Comparison of ENCODE assay signal across 22 cellular contexts in the genomic region with DNA sequence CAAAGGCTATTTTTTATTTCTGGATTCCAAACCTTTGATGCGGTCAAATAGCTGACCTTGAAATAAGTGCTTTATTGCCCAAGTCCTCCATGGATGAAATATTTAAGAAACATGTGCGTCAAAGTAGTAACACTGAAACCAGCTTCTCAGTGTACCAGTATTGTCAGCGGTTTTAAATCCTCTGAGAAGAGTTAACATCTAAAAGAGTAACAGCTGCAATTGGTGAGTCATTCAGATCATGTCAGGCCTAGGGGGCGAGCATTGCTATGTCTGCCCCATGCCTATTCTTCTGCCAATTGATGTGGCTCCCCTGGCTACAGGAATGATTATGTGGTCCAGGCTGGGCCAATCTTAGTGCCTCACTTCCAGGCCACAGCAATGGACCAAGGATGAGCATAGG.
DNase-seq lines count a peak whose midpoint lies in the region; ATAC-seq, FAIRE-seq and TF ChIP-seq lines count a peak whose summit lies in the region.
"Had no signal": no experiment of that assay in that cellular context is flagged by ENCODE, and none has a peak within 500 bp of the region (broad histone marks: within the 10 kb centered on the region; RNA-seq: fewer than 3 reads in every experiment).

No MANE protein-coding gene starts in this region.

- H3K27ac ChIP-seq in astrocyte (ENCODE audit: low read depth, low read length) (no peak overlapping the region), suprapubic skin (no peak overlapping the region)
- H3K27ac ChIP-seq: dorsolateral prefrontal cortex, heart right ventricle, parathyroid adenoma had no signal

- no peak for TF ChIP-seq CTCF in astrocyte (IDR thresholded peaks at IDR 0.05; ENCODE audit: insufficient read depth, low read depth, low read length)
- no peak for TF ChIP-seq CTCF in fibroblast of villous mesenchyme (IDR thresholded peaks at IDR 0.05; ENCODE audit: insufficient read depth, low read depth, low read length)
- TF ChIP-seq CTCF in suprapubic skin (IDR thresholded peaks at IDR 0.05), result no peak

- ATAC-seq in GM21717 (IDR thresholded peaks at IDR 0.05; ENCODE audit: unreplicated experiment) (no peak), HG02642 (IDR thresholded peaks at IDR 0.05; ENCODE audit: poor library complexity, unreplicated experiment) (no peak), HG03135 (IDR thresholded peaks at IDR 0.05; ENCODE audit: unreplicated experiment) (no peak)
- ATAC-seq: activated naive CD4-positive, alpha-beta T cell treated with anti-CD3 and anti-CD28 coated beads, Interleukin-2, amount 50 U/mL, for 72 hours; heart right ventricle had no signal

- no peaks in the 10 kb centered on the region for H3K9me3 ChIP-seq in astrocyte (ENCODE audit: insufficient read depth, low read depth, low read length)
- H3K9me3 ChIP-seq in suprapubic skin, result no peaks in the 10 kb centered on the region
- H3K9me3 ChIP-seq: heart right ventricle had no signal

- no peak overlapping the region for H3K27ac Mint-ChIP-seq in astrocyte (ENCODE audit: unreplicated experiment)
- H3K27ac Mint-ChIP-seq: activated naive CD4-positive, alpha-beta T cell treated with anti-CD3 and anti-CD28 coated beads, Interleukin-2, amount 50 U/mL, for 72 hours; naive B cell; stimulated activated naive CD8-positive, alpha-beta T cell treated with anti-CD3 and anti-CD28 coated beads, Interleukin-15, Interleukin-2, amounts not matched to agents 100 ng/mL and 50 ng/mL, for 24 hours had no signal

- no peak overlapping the region for H2AFZ ChIP-seq in astrocyte (ENCODE audit: low read depth, low read length)
- H2AFZ ChIP-seq: parathyroid adenoma had no signal

- no peaks in the 10 kb centered on the region for H4K20me1 ChIP-seq in astrocyte (ENCODE audit: insufficient read depth, low read length)

- no peak for TF ChIP-seq POLR2A in suprapubic skin (IDR thresholded peaks at IDR 0.05)

- peaks cover 9% of the 10 kb centered on the region for H3K4me1 Mint-ChIP-seq in astrocyte (ENCODE audit: low read depth, unreplicated experiment)
- H3K4me1 Mint-ChIP-seq: naive B cell had no signal

- H3K27me3 ChIP-seq in astrocyte (ENCODE audit: insufficient read depth, low read length), result no peaks in the 10 kb centered on the region
- no peaks in the 10 kb centered on the region for H3K27me3 ChIP-seq in suprapubic skin
- H3K27me3 ChIP-seq: dorsolateral prefrontal cortex, heart right ventricle had no signal

- H3K4me2 ChIP-seq in astrocyte (ENCODE audit: low read length), result no peak overlapping the region

- DNase-seq in HT1080 (ENCODE audit: low read depth), result peak; percentile 28
- DNase-seq in astrocyte (ENCODE audit: low read depth), result peak; percentile 63
- DNase-seq in fibroblast of villous mesenchyme (ENCODE audit: low read depth), result peak; percentile 75
- DNase-seq in suprapubic skin (ENCODE audit: low spot score in 2 of 2), result no peak
- DNase-seq: activated CD4-positive, alpha-beta T cell treated with anti-CD3 and anti-CD28 coated beads for 1 hour; dorsolateral prefrontal cortex; erythroblast; heart right ventricle; KBM-7; naive B cell; NCI-H2029; RPMI8226; trophoblast cell had no signal

- TF ChIP-seq EP300 in suprapubic skin (IDR thresholded peaks at IDR 0.05), result peak; percentile 34

- no peaks in the 10 kb centered on the region for H3K36me3 ChIP-seq in astrocyte (ENCODE audit: insufficient read depth, low read length)
- H3K36me3 ChIP-seq in suprapubic skin, result no peaks in the 10 kb centered on the region
- H3K36me3 ChIP-seq: heart right ventricle had no signal

- H3K79me2 ChIP-seq in astrocyte (ENCODE audit: insufficient read depth, low read length), result no peaks in the 10 kb centered on the region
- H3K79me2 ChIP-seq: parathyroid adenoma had no signal

- no peak overlapping the region for H3K9ac ChIP-seq in astrocyte (ENCODE audit: low read length)
- H3K9ac ChIP-seq: parathyroid adenoma had no signal

- FAIRE-seq in astrocyte (lab: Jason Lieb, UNC), result no peak
- FAIRE-seq: bronchial epithelial cell, islet of Langerhans had no signal

- H3K36me3 Mint-ChIP-seq in astrocyte (ENCODE audit: low read depth, unreplicated experiment), result no peaks in the 10 kb centered on the region

- H3K9me3 Mint-ChIP-seq in astrocyte (ENCODE audit: unreplicated experiment), result peaks cover 4% of the 10 kb centered on the region
- H3K9me3 Mint-ChIP-seq: stimulated activated naive CD8-positive, alpha-beta T cell treated with anti-CD3 and anti-CD28 coated beads, Interleukin-15, Interleukin-2, amounts not matched to agents 100 ng/mL and 50 ng/mL, for 24 hours had no signal

- no peak overlapping the region for H3K4me3 ChIP-seq in astrocyte (ENCODE audit: insufficient read depth, low read depth, low read length)
- H3K4me3 ChIP-seq in fibroblast of villous mesenchyme (ENCODE audit: low read depth, low read length), result no peak overlapping the region
- no peak overlapping the region for H3K4me3 ChIP-seq in suprapubic skin
- H3K4me3 ChIP-seq: dorsolateral prefrontal cortex, heart right ventricle, lung had no signal

- H3K4me1 ChIP-seq in astrocyte (ENCODE audit: insufficient read depth, low read length) (no peaks in the 10 kb centered on the region), suprapubic skin (no peaks in the 10 kb centered on the region)
- H3K4me1 ChIP-seq: heart right ventricle, parathyroid adenoma had no signal

- no peaks in the 10 kb centered on the region for H3K27me3 Mint-ChIP-seq in astrocyte (ENCODE audit: low read depth, unreplicated experiment)

- 80% methylated on average over 4 of the region's 4 CpGs for WGBS in suprapubic skin

- no peak overlapping the region for H3K4me3 Mint-ChIP-seq in astrocyte (ENCODE audit: unreplicated experiment)
- H3K4me3 Mint-ChIP-seq: naive B cell; stimulated activated naive CD8-positive, alpha-beta T cell treated with anti-CD3 and anti-CD28 coated beads, Interleukin-15, Interleukin-2, amounts not matched to agents 100 ng/mL and 50 ng/mL, for 24 hours had no signal

Comparison
In these comparisons a context has a peak if more than half of its experiments do, and no peak if none do; other contexts are left out.
1. DNase-seq: peak in HT1080 (single experiment), astrocyte (single experiment) and fibroblast of villous mesenchyme (single experiment); none in suprapubic skin (0 of 2).